In the genomic region with DNA sequence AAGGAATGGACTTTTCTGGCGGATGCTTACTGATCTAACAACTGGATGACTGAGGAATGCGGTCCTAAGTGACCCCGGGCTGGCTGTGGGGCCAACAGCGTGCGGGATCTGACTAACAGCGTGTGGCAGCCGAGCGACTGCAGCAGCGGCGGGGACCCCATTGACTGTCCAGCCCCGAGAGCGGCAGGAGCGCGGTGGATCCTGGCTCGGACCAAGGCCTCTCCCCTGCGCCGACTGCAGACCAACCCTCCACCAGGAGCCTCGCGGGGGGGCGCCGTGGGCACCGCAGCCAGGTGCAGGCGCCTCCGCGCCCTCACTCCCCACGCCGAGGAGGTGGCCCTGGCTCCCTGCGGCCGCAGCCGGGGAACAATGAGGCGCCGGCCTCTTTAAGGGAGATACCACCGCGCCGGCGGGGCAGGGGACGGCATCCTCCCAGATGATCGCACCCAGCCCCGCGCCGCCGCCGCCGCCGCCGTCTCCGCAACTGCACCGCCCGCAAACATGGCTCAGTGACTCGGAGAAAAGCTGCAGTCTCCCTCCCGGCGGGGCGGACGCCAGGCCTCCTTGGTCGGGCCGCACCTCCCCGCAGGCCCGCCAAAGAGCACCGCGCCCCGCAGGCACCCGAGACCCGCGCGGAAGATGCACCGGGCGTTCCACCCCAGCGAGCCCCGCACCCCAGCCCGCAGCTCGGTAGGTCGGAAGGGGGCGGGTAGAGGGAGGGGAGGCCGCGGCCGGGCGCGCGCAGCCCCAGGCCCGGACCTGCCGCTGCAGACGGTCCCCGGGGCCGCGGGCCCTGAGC, we compare ENCODE assay signal across 8 cellular contexts. TPM values are rescaled to one million over a fixed set of nuclear protein-coding genes. Genes with fewer than 3 reads are reported as not detected.
DNase-seq lines count a peak whose midpoint lies in the region; ATAC-seq and TF ChIP-seq lines count a peak whose summit lies in the region.

No MANE protein-coding gene starts in this region.

- H3F3A ChIP-seq in OCI-LY1 (ENCODE audit: insufficient read depth, low read length) = no peaks in the 10 kb centered on the region

- no peak overlapping the region for H2AFZ ChIP-seq in OCI-LY1 (ENCODE audit: low read length)

- no peaks in the 10 kb centered on the region for H3K9me3 Mint-ChIP-seq in CD4-positive, alpha-beta T cell

- H3K9me2 ChIP-seq in OCI-LY1 (ENCODE audit: low read depth, low read length) = no peaks in the 10 kb centered on the region

- peak overlapping the region; percentile 94 for H3K4me3 Mint-ChIP-seq in CD4-positive, alpha-beta T cell

- CTCF ChIA-PET in CD4-positive, alpha-beta T cell (lab: Charles Lee) = interaction anchor here (0.8 to 3.5 kb wide), 4 partner anchors 16 to 123 kb away, joined by 3 to 18 read pairs (median 10); a partner anchor contains a TSS

- H3K27me3 Mint-ChIP-seq in CD4-positive, alpha-beta T cell = no peaks in the 10 kb centered on the region

- peak overlapping the region; percentile 73 for H3K27ac ChIP-seq in CD4-positive, alpha-beta T cell (ENCODE audit: low read depth, low read length)
- H3K27ac ChIP-seq in OCI-LY1 (ENCODE audit: low read depth, low read length, poor library complexity, severe bottlenecking) (no peak overlapping the region), muscle layer of colon (ENCODE audit: low read depth, low read length) (peak overlapping the region; percentile 95)

- peak; percentile 55 for ATAC-seq in CD4-positive, alpha-beta T cell (ENCODE audit: poor library complexity)
- ATAC-seq in GM19372 (IDR thresholded peaks at IDR 0.05; ENCODE audit: low read depth, unreplicated experiment) (peak; percentile 41), HG03520 (IDR thresholded peaks at IDR 0.05; ENCODE audit: unreplicated experiment) (peak; percentile 34)

- peak overlapping the region; percentile 83 for H3K4me2 ChIP-seq in OCI-LY1 (ENCODE audit: low read length)

- POLR2A ChIA-PET in CD4-positive, alpha-beta T cell (lab: Charles Lee) = interaction anchor here (1.3 to 3.8 kb wide), 8 partner anchors 8 to 267 kb away, joined by 4 to 67 read pairs (median 7); no protein-coding TSS in a partner anchor

- H3K9ac ChIP-seq in OCI-LY1 (ENCODE audit: low read length) (peak overlapping the region; percentile 84), muscle layer of colon (ENCODE audit: low read length) (peak overlapping the region; percentile 71)

- peak overlapping the region; percentile 92 for H3K27ac Mint-ChIP-seq in CD4-positive, alpha-beta T cell

- H3K36me3 Mint-ChIP-seq in CD4-positive, alpha-beta T cell (ENCODE audit: low read depth) = peaks cover 32% of the 10 kb centered on the region

- no peaks in the 10 kb centered on the region for H3K9me3 ChIP-seq in CD4-positive, alpha-beta T cell (ENCODE audit: control insufficient read depth, low read length)
- no peaks in the 10 kb centered on the region for H3K9me3 ChIP-seq in OCI-LY1 (ENCODE audit: low read length)
- H3K9me3 ChIP-seq in muscle layer of colon (ENCODE audit: low read length) = no peaks in the 10 kb centered on the region

- peaks cover 38% of the 10 kb centered on the region for H3K4me1 Mint-ChIP-seq in CD4-positive, alpha-beta T cell (ENCODE audit: low read depth)

- peak; percentile 13 for TF ChIP-seq CTCF in CD4-positive, alpha-beta T cell (IDR thresholded peaks at IDR 0.05)
- TF ChIP-seq CTCF in OCI-LY1 (IDR thresholded peaks at IDR 0.05; ENCODE audit: low read length) = no peak

- TF ChIP-seq POLR2A in erythroblast (IDR thresholded peaks at IDR 0.05; ENCODE audit: low read length) = peak; percentile 58

- peak overlapping the region; percentile 75 for H3K4me3 ChIP-seq in OCI-LY1 (ENCODE audit: low read depth, low read length, poor library complexity, severe bottlenecking)
- H3K4me3 ChIP-seq in muscle layer of colon (ENCODE audit: low read depth in 1 of 2, low read length in 2 of 2) = peak overlapping the region; percentile 53 to 74

- peaks cover 35% of the 10 kb centered on the region for H3K4me1 ChIP-seq in OCI-LY1 (ENCODE audit: insufficient read depth, low read length, severe bottlenecking)
- H3K4me1 ChIP-seq in muscle layer of colon (ENCODE audit: insufficient read depth, low read length) = peaks cover 19% of the 10 kb centered on the region

- H4K20me1 ChIP-seq in OCI-LY1 (ENCODE audit: insufficient read depth, low read length) = no peaks in the 10 kb centered on the region

- DNase-seq in CD4-positive, alpha-beta T cell = peak; percentile 48 to 80 (median 68)
- DNase-seq in activated T-cell treated with anti-CD3 and anti-CD28 coated beads for 48 hours (ENCODE audit: low read depth) = peak; percentile 73
- DNase-seq in erythroblast (lab: John Stamatoyannopoulos, UW) = peak; percentile 90 to 93
- peak; percentile 46 to 63 for DNase-seq in stimulated activated CD8-positive, alpha-beta memory T cell treated with anti-CD3 and anti-CD28 coated beads, Interleukin-7, amount 100 ng/mL, for 4 hours (ENCODE audit: low read depth in 2 of 2)

- H3K27me3 ChIP-seq in CD4-positive, alpha-beta T cell (ENCODE audit: control insufficient read depth, insufficient read depth, low read length) = no peaks in the 10 kb centered on the region
- peaks cover 3% of the 10 kb centered on the region; the same call in 1 of the 2 replicates for H3K27me3 ChIP-seq in OCI-LY1 (ENCODE audit: insufficient read depth, low read length)
- H3K27me3 ChIP-seq in muscle layer of colon (ENCODE audit: control insufficient read depth in 1 of 2, insufficient read depth in 2 of 2, low read length in 2 of 2) = no peaks in the 10 kb centered on the region

- intact Hi-C loops in CD4-positive, alpha-beta T cell (cut with DNase I, micrococcal nuclease) = loop anchor here (1.0 to 10.0 kb wide), 6 partner anchors 15 to 866 kb away; a partner anchor contains a TSS

- no peaks in the 10 kb centered on the region for H3K79me2 ChIP-seq in OCI-LY1 (ENCODE audit: insufficient read depth, low read length)

- H3K36me3 ChIP-seq in OCI-LY1 (ENCODE audit: insufficient read depth, low read length) (peaks cover 20% of the 10 kb centered on the region; the same call in 1 of the 2 replicates), muscle layer of colon (ENCODE audit: insufficient read depth, low read length) (peaks cover 11% of the 10 kb centered on the region)

RNA-seq across cellular contexts. Expression of a gene that starts 0.7 kb away (rescaled TPM):
- 1 to 10 TPM; 9.5 to 9.9 TPM for total RNA-seq in CD4-positive, alpha-beta T cell

RNA-seq across cellular contexts. Expression of a gene that starts 43.5 kb away (rescaled TPM):
- not detected for total RNA-seq in CD4-positive, alpha-beta T cell

RNA-seq across cellular contexts. Expression of a gene that starts 47.9 kb away (rescaled TPM):
- not detected for total RNA-seq in CD4-positive, alpha-beta T cell

RNA-seq across cellular contexts. Expression of a gene that starts 57.8 kb away (rescaled TPM):
- not detected for total RNA-seq in CD4-positive, alpha-beta T cell

RNA-seq across cellular contexts. Expression of a gene that starts 58.8 kb away (rescaled TPM):
- total RNA-seq in CD4-positive, alpha-beta T cell = 1 to 10 TPM; 5.0 to 6.6 TPM
